Comparison of ENCODE assay signal across 25 cellular contexts in genomic region chr17:1313270-1314005, GRCh38. TPM values are rescaled to one million over a fixed set of nuclear protein-coding genes. Genes with fewer than 3 reads are reported as not detected.
DNase-seq lines count a peak whose midpoint lies in the region; ATAC-seq and TF ChIP-seq lines count a peak whose summit lies in the region.
"Had no signal": no experiment of that assay in that cellular context is flagged by ENCODE, and none has a peak within 500 bp of the region (broad histone marks: within the 10 kb centered on the region; RNA-seq: fewer than 3 reads in every experiment).

No MANE protein-coding gene starts in this region.

- in situ Hi-C loops in gastrocnemius medialis (cut with MboI; ENCODE audit: low sequenced_read_pairs in 4 of 4): no loop called here

- H4K20me1 ChIP-seq in BLaER1 treated with 17β-estradiol and CSF1 and Interleukin-3, amounts not matched to agents 10 nM and 100 nM: no peaks in the 10 kb centered on the region

- H3K27me3 ChIP-seq in BLaER1 treated with 17β-estradiol and CSF1 and Interleukin-3, amounts not matched to agents 10 nM and 100 nM: peaks cover 0 to 5% (median 0%) of the 10 kb centered on the region in 11 experiments; a peak in 4 of 22 replicates
- H3K27me3 ChIP-seq in adipocyte (replicated peaks; ENCODE audit: control insufficient read depth, insufficient read depth, low read length) (peaks cover 2% of the 10 kb centered on the region), gastrocnemius medialis (peaks cover 0 to 35% (median 16%) of the 10 kb centered on the region in 3 donors), thyroid gland (no peaks in the 10 kb centered on the region)
- H3K27me3 ChIP-seq: SJCRH30 had no signal

- no peak overlapping the region for H3K4me3 Mint-ChIP-seq in activated T-cell treated with anti-CD3 and anti-CD28 coated beads, Interleukin-2, amount 50 U/mL, for 72 hours

- TF ChIP-seq POLR2A in gastrocnemius medialis (IDR thresholded peaks at IDR 0.05) (no peak), thyroid gland (IDR thresholded peaks at IDR 0.05) (no peak)

- peak overlapping the region in 1 of 11 experiments; percentile 9; a peak in 2 of 22 replicates for H3K27ac ChIP-seq in BLaER1 treated with 17β-estradiol and CSF1 and Interleukin-3, amounts not matched to agents 10 nM and 100 nM
- no peak overlapping the region for H3K27ac ChIP-seq in gastrocnemius medialis
- no peak overlapping the region for H3K27ac ChIP-seq in thyroid gland
- H3K27ac ChIP-seq: GM23248, SJCRH30 had no signal

- H3K27ac Mint-ChIP-seq in activated T-cell treated with anti-CD3 and anti-CD28 coated beads, Interleukin-2, amount 50 U/mL, for 72 hours: no peak overlapping the region

- H3K9me3 Mint-ChIP-seq in activated T-cell treated with anti-CD3 and anti-CD28 coated beads, Interleukin-2, amount 50 U/mL, for 72 hours: no peaks in the 10 kb centered on the region
- H3K9me3 Mint-ChIP-seq: IgD-negative memory B cell had no signal

- H3K4me2 ChIP-seq in BLaER1 treated with 17β-estradiol and CSF1 and Interleukin-3, amounts not matched to agents 10 nM and 100 nM: peak overlapping the region in 8 of 11 experiments; percentile 6 to 63 (median 44); a peak in 10 of 22 replicates

- intact Hi-C loops in gastrocnemius medialis (cut with DNase I; ENCODE audit: low total_unique reads): no loop called here
- intact Hi-C loops in thyroid gland (cut with DNase I): no loop called here

- peaks cover 8% of the 10 kb centered on the region for H3K27me3 Mint-ChIP-seq in activated T-cell treated with anti-CD3 and anti-CD28 coated beads, Interleukin-2, amount 50 U/mL, for 72 hours (ENCODE audit: low read depth)

- H3K4me3 ChIP-seq in BLaER1 treated with 17β-estradiol and CSF1 and Interleukin-3, amounts not matched to agents 10 nM and 100 nM: no peak overlapping the region
- H3K4me3 ChIP-seq in adipocyte (ENCODE audit: low read length) (no peak overlapping the region), fibroblast of mammary gland (ENCODE audit: control insufficient read depth, low read depth, low read length) (no peak overlapping the region), gastrocnemius medialis (no peak overlapping the region), thyroid gland (replicated peaks in 1 of 3) (no peak overlapping the region)
- H3K4me3 ChIP-seq: GM23248, SJCRH30 had no signal

- WGBS in thyroid gland, 2 donors: 64 to 67% methylated on average over 8 of the region's 8 CpGs

- H3K36me3 ChIP-seq in BLaER1 treated with 17β-estradiol and CSF1 and Interleukin-3, amounts not matched to agents 10 nM and 100 nM: no peaks in the 10 kb centered on the region
- H3K36me3 ChIP-seq in adipocyte (ENCODE audit: control insufficient read depth, insufficient read depth, low read length, severe bottlenecking) (no peaks in the 10 kb centered on the region), gastrocnemius medialis (no peaks in the 10 kb centered on the region), thyroid gland (no peaks in the 10 kb centered on the region)
- H3K36me3 ChIP-seq: BE2C, SJCRH30 had no signal

- DNase-seq in adipocyte (ENCODE audit: low read depth) (peak; percentile 60), fibroblast of mammary gland (ENCODE audit: low read depth) (peak; percentile 51), gastrocnemius medialis (no peak), thyroid gland (no peak), COR-L47 (lab: John Stamatoyannopoulos, UW) (no peak)
- no peak for DNase-seq in activated T-cell treated with anti-CD3 and anti-CD28 coated beads, Interleukin-2, amount 50 U/mL, for 72 hours
- DNase-seq: BE2C; DMS153; DND-41; GM23248; H7; MV-4-11; NCI-H1105; NCI-H146; NCI-H1930; NCI-H2107; NCI-H524 treated with DMSO at 0.1 percent for 48 hours; NK-92 treated with Interleukin-12 subunit alpha and Interleukin-12 subunit beta, amount 100 ng/mL, for 24 hours; PC-3; SJCRH30 had no signal

- H3K36me3 Mint-ChIP-seq in activated T-cell treated with anti-CD3 and anti-CD28 coated beads, Interleukin-2, amount 50 U/mL, for 72 hours (ENCODE audit: insufficient read depth in 2 of 2): no peaks in the 10 kb centered on the region
- H3K36me3 Mint-ChIP-seq: IgD-negative memory B cell had no signal

- peaks cover 0 to 35% (median 25%) of the 10 kb centered on the region in 10 experiments; a peak in 15 of 20 replicates for H3K4me1 ChIP-seq in BLaER1 treated with 17β-estradiol and CSF1 and Interleukin-3, amounts not matched to agents 10 nM and 100 nM
- H3K4me1 ChIP-seq in adipocyte (ENCODE audit: control insufficient read depth, insufficient read depth, low read length) (peaks cover 53% of the 10 kb centered on the region), gastrocnemius medialis (no peaks in the 10 kb centered on the region), thyroid gland (no peaks in the 10 kb centered on the region)
- H3K4me1 ChIP-seq: BE2C, SJCRH30 had no signal

- no peaks in the 10 kb centered on the region for H3K4me1 Mint-ChIP-seq in activated T-cell treated with anti-CD3 and anti-CD28 coated beads, Interleukin-2, amount 50 U/mL, for 72 hours (ENCODE audit: low read depth)
- H3K4me1 Mint-ChIP-seq: IgD-negative memory B cell had no signal

- ATAC-seq in gastrocnemius medialis (peak; percentile 33 to 46), HG03097 (IDR thresholded peaks at IDR 0.05; ENCODE audit: low FRiP score, unreplicated experiment) (no peak)
- no peak for ATAC-seq in activated T-cell treated with anti-CD3 and anti-CD28 coated beads, Interleukin-2, amount 50 U/mL, for 72 hours (replicated peaks in 1 of 2)
- ATAC-seq: PC-3, Right ventricle myocardium inferior had no signal

- H3K9me3 ChIP-seq in BLaER1 treated with 17β-estradiol and CSF1 and Interleukin-3, amounts not matched to agents 10 nM and 100 nM (replicated peaks in 1 of 11): no peaks in the 10 kb centered on the region
- H3K9me3 ChIP-seq in adipocyte (ENCODE audit: control insufficient read depth, low read length): peaks cover 4% of the 10 kb centered on the region
- no peaks in the 10 kb centered on the region for H3K9me3 ChIP-seq in gastrocnemius medialis
- no peaks in the 10 kb centered on the region for H3K9me3 ChIP-seq in thyroid gland
- H3K9me3 ChIP-seq: BE2C, SJCRH30 had no signal

- H3K9ac ChIP-seq in BLaER1 treated with 17β-estradiol and CSF1 and Interleukin-3, amounts not matched to agents 10 nM and 100 nM: no peak overlapping the region
- peak overlapping the region; percentile 80 for H3K9ac ChIP-seq in adipocyte (ENCODE audit: low read length)
- H3K9ac ChIP-seq: GM23248 had no signal

- TF ChIP-seq CTCF in fibroblast of mammary gland (conservative IDR thresholded peaks at IDR 0.05; ENCODE audit: control insufficient read depth, insufficient read depth, low read depth, low read length) (no peak), gastrocnemius medialis (IDR thresholded peaks at IDR 0.05 in 4 of 5, conservative IDR thresholded peaks at IDR 0.05 in 1 of 5) (no peak), thyroid gland (IDR thresholded peaks at IDR 0.05) (no peak)

RNA-seq across cellular contexts. Expression of gene TRARG1, which starts 34.0 kb away (rescaled TPM):
- total RNA-seq in gastrocnemius medialis (1 to 10 TPM in 1 of 4 donors, under 1 TPM in 3; 0.53 to 1.1 (median 0.89) TPM), thyroid gland (1 to 10 TPM in 3 of 4 donors, under 1 TPM in 1; 0.11 to 1.5 (median 1.0) TPM)
- under 1 TPM; 0.10 to 0.12 TPM for total RNA-seq in activated T-cell treated with anti-CD3 and anti-CD28 coated beads, Interleukin-2, amount 50 U/mL, for 72 hours
- total RNA-seq: GM23248, H7, PC-3, RPMI7951, SJCRH30 had no signal

RNA-seq across cellular contexts. Expression of gene BHLHA9, which starts 43.2 kb away (rescaled TPM):
- total RNA-seq in gastrocnemius medialis (not detected), thyroid gland (not detected)
- total RNA-seq in activated T-cell treated with anti-CD3 and anti-CD28 coated beads, Interleukin-2, amount 50 U/mL, for 72 hours: not detected
- total RNA-seq: GM23248, H7, PC-3, Right ventricle myocardium inferior, RPMI7951, SJCRH30 had no signal

Comparison
In these comparisons a context has a peak if more than half of its experiments do, and no peak if none do; other contexts are left out.
1. DNase-seq: peak in adipocyte (single experiment) and fibroblast of mammary gland (single experiment); none in gastrocnemius medialis (0 of 2), thyroid gland (0 of 2), activated T-cell treated with anti-CD3 and anti-CD28 coated beads, Interleukin-2, amount 50 U/mL, for 72 hours (0 of 2) and COR-L47 (single experiment).
2. ATAC-seq: peak in gastrocnemius medialis (2 of 2); none in HG03097 (single experiment) and activated T-cell treated with anti-CD3 and anti-CD28 coated beads, Interleukin-2, amount 50 U/mL, for 72 hours (0 of 2).